In genomic region chr2:71832388-71832787, GRCh38 we compare ENCODE assay signal across 24 cellular contexts.
"Had no signal": no experiment of that assay in that cellular context is flagged by ENCODE, and none has a peak within 500 bp of the region (broad histone marks: within the 10 kb centered on the region; RNA-seq: fewer than 3 reads in every experiment).

No MANE protein-coding gene starts in this region.

- H3K36me3 ChIP-seq: ascending aorta, breast epithelium, gastrocnemius medialis, left ventricle myocardium inferior, ovary, stomach, suprapubic skin, tibial nerve had no signal

- ATAC-seq: activated CD8-positive, alpha-beta T cell treated with anti-CD3 and anti-CD28 coated beads, Interleukin-2, amount 10 ng/mL, durations not matched to agents 7 days and 5 days; activated naive CD8-positive, alpha-beta T cell treated with anti-CD3 and anti-CD28 coated beads, Interleukin-2, amount 50 U/mL, for 24 hours; effector memory CD8-positive, alpha-beta T cell; esophagus mucosa; gastrocnemius medialis; natural killer cell treated with Interleukin-12 subunit alpha and Interleukin-12 subunit beta and Interleukin-15 and Interleukin-18, amount 100 ng/mL, for 72 hours; psoas muscle; right cardiac atrium; stimulated activated memory B cell treated with anti-CD40 and anti-IgM and Interleukin-4, amounts not matched to agents 10 μg/mL and 1 μg/mL and 100 μg/mL, for 72 hours had no signal

- DNase-seq: activated CD4-positive, alpha-beta T cell treated with anti-CD3 and anti-CD28 coated beads for 1 hour; activated CD4-positive, alpha-beta T cell treated with anti-CD3 and anti-CD28 coated beads, Interleukin-2, amount 50 U/mL, for 1 hour; activated CD8-positive, alpha-beta T cell treated with anti-CD3 and anti-CD28 coated beads, Interleukin-2, amount 10 ng/mL, durations not matched to agents 7 days and 5 days; activated gamma-delta T cell; activated naive CD4-positive, alpha-beta T cell treated with anti-CD3 and anti-CD28 coated beads, Interleukin-2, amount 50 U/mL, for 16 hours; activated naive CD8-positive, alpha-beta T cell treated with anti-CD3 and anti-CD28 coated beads, Interleukin-2, amount 50 U/mL, for 24 hours; effector memory CD8-positive, alpha-beta T cell; gastrocnemius medialis; hippocampal formation; left ventricle myocardium inferior; ovary; psoas muscle; right cardiac atrium; stimulated activated CD4-positive, alpha-beta T cell treated with anti-CD3 and anti-CD28 coated beads, Interleukin-2, amount 100 ng/mL, for 24 hours had no signal

- H3K4me3 ChIP-seq: ascending aorta, breast epithelium, dorsolateral prefrontal cortex, gastrocnemius medialis, left ventricle myocardium inferior, ovary, psoas muscle, skin epidermis, stomach, suprapubic skin, tibial nerve had no signal

- H3K27me3 ChIP-seq: ascending aorta, gastrocnemius medialis, ovary, suprapubic skin, tibial nerve had no signal

- H3K27ac ChIP-seq: breast epithelium, dorsolateral prefrontal cortex, gastrocnemius medialis, left ventricle myocardium inferior, ovary, psoas muscle, suprapubic skin, tibial nerve had no signal

- H3K4me1 ChIP-seq: breast epithelium had no signal

- H3K9me3 ChIP-seq: breast epithelium, gastrocnemius medialis, left ventricle myocardium inferior, ovary, psoas muscle, stomach, suprapubic skin had no signal
